ENCODE assay signal across 11 cellular contexts in the genomic region with DNA sequence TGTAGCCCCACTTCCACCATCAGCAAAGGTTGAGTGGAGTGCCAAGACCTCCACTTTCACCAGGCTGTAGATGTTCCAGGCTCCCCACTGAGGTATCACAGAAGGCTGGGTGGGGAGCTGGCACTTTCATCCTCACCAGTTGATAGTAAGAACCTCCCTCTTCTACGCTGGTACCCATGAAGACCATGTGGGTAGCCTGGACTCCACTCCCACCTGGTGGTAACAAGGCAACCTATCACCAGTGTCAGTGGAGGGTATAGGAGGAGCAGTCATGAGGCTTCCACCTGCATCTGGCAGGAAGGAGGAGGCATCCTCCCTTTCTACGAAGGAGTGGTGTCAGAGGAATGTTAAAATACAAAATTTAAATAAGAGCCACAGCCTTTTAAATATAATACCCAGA. TPM values are rescaled to one million over a fixed set of nuclear protein-coding genes. Genes with fewer than 3 reads are reported as not detected.
DNase-seq lines count a peak whose midpoint lies in the region; TF ChIP-seq lines count a peak whose summit lies in the region.
"Had no signal": no experiment of that assay in that cellular context is flagged by ENCODE, and none has a peak within 500 bp of the region (broad histone marks: within the 10 kb centered on the region; RNA-seq: fewer than 3 reads in every experiment).

No MANE protein-coding gene starts in this region.

- H3K9me3 Mint-ChIP-seq in neural crest cell, result no peaks in the 10 kb centered on the region

- H3K4me3 ChIP-seq in HFF-Myc (replicated peaks; ENCODE audit: low read depth, low read length), result no peak overlapping the region
- H3K4me3 ChIP-seq: uterus had no signal

- in situ Hi-C loops in GM13976 (cut with MboI; ENCODE audit: low sequenced_read_pairs, unreplicated experiment), result no loop called here

- H3K4me3 Mint-ChIP-seq in neural crest cell, result peak overlapping the region; percentile 3

- peak; percentile 10 for TF ChIP-seq CTCF in HFF-Myc (IDR thresholded peaks at IDR 0.05; ENCODE audit: low read depth, low read length, missing control alignments)
- TF ChIP-seq CTCF in neural crest cell (conservative IDR thresholded peaks at IDR 0.05), result no peak
- TF ChIP-seq CTCF in GM13976 (IDR thresholded peaks at IDR 0.05; ENCODE audit: borderline replicate concordance, control extremely low read depth, extremely low read depth, insufficient read depth, missing control alignments), result no peak

- H3K27me3 Mint-ChIP-seq in neural crest cell (ENCODE audit: low read depth), result no peaks in the 10 kb centered on the region

- H3K36me3 Mint-ChIP-seq in neural crest cell (ENCODE audit: low read depth), result peaks cover 18% of the 10 kb centered on the region

- peaks cover 18% of the 10 kb centered on the region for H3K4me1 Mint-ChIP-seq in neural crest cell

- H3K27ac Mint-ChIP-seq in neural crest cell (ENCODE audit: unreplicated experiment), result no peak overlapping the region

- DNase-seq in NCI-H345 (lab: John Stamatoyannopoulos, UW), result peak; percentile 7
- no peak for DNase-seq in NCI-H345 treated with DMSO at 0.1 percent for 48 hours (lab: John Stamatoyannopoulos, UW; ENCODE audit: unreplicated experiment)
- no peak for DNase-seq in HFF-Myc (ENCODE audit: extremely low read depth, low read depth)
- peak; percentile 20 for DNase-seq in RPMI8226
- DNase-seq in neural crest cell (ENCODE audit: low read depth, low spot score), result no peak
- DNase-seq in occipital lobe (lab: John Stamatoyannopoulos, UW), result no peak
- no peak for DNase-seq in GM13976 (ENCODE audit: low spot score)
- DNase-seq in caudate nucleus (lab: John Stamatoyannopoulos, UW), result no peak
- DNase-seq: left cardiac atrium; stimulated activated CD4-positive, alpha-beta T cell treated with anti-CD3 and anti-CD28 coated beads, Interleukin-15, amount 100 ng/mL, for 24 hours; uterus had no signal

- no peak overlapping the region for H3K27ac ChIP-seq in caudate nucleus (ENCODE audit: low read depth, low read length)
- H3K27ac ChIP-seq: uterus had no signal

RNA-seq across cellular contexts. Expression of gene SMIM30, which starts 4.4 kb away (rescaled TPM):
- 38.7 and 39.8 TPM in 2 replicates for total RNA-seq in neural crest cell
- 25.4 TPM for total RNA-seq in occipital lobe

RNA-seq across cellular contexts. Expression of gene GPR85, which starts 27.3 kb away (rescaled TPM):
- 1.6 and 2.5 TPM in 2 replicates for total RNA-seq in neural crest cell
- total RNA-seq in occipital lobe, result 272 TPM

Comparison
In these comparisons a context has a peak if more than half of its experiments do, and no peak if none do; other contexts are left out.
1. DNase-seq: peak in NCI-H345 (single experiment) and RPMI8226 (single experiment); none in NCI-H345 treated with DMSO at 0.1 percent for 48 hours (single experiment), HFF-Myc (single experiment), neural crest cell (single experiment), occipital lobe (single experiment), GM13976 (single experiment) and caudate nucleus (0 of 61).
2. RNA of gene GPR85, which starts 27.3 kb away (total RNA-seq): 272 TPM in occipital lobe (single experiment); 1.6 to 2.5 TPM in neural crest cell; every median in the first group is over 10 times any median in the second.